In genomic region chr2:127683766-127684165, GRCh38 we compare ENCODE assay signal across 22 cellular contexts. TPM values are rescaled to one million over a fixed set of nuclear protein-coding genes. Genes with fewer than 3 reads are reported as not detected.
A peak's percentile ranks its signal among the peaks of the same experiment; 100 is the strongest.
DNase-seq lines count a peak whose midpoint lies in the region; TF ChIP-seq lines count a peak whose summit lies in the region.
"Had no signal": no experiment of that assay in that cellular context is flagged by ENCODE, and none has a peak within 500 bp of the region (broad histone marks: within the 10 kb centered on the region; RNA-seq: fewer than 3 reads in every experiment).

No MANE protein-coding gene starts in this region.

- DNase-seq in SJCRH30 = peak; percentile 39 to 59
- peak; percentile 56 for DNase-seq in fibroblast of the aortic adventitia (ENCODE audit: low read depth)
- DNase-seq in osteocyte (ENCODE audit: extremely low spot score, unreplicated experiment) = no peak
- no peak for DNase-seq in stimulated activated CD4-positive, alpha-beta T cell treated with anti-CD3 and anti-CD28 coated beads, Interleukin-12 subunit alpha, Interleukin-12 subunit beta, amount 100 ng/mL, for 4 hours
- DNase-seq in activated naive CD4-positive, alpha-beta T cell treated with anti-CD3 and anti-CD28 coated beads, Interleukin-2, amount 50 U/mL, for 16 hours = no peak
- no peak for DNase-seq in stimulated activated CD4-positive, alpha-beta T cell treated with anti-CD3 and anti-CD28 coated beads, Interleukin-4, amount 100 ng/mL, for 24 hours
- DNase-seq in DMS114 treated with DMSO at 0.1 percent for 48 hours (lab: John Stamatoyannopoulos, UW; ENCODE audit: unreplicated experiment) = no peak
- DNase-seq: activated CD4-positive, alpha-beta T cell treated with anti-CD3 and anti-CD28 coated beads, Interleukin-2, amount 10 ng/mL, durations not matched to agents 7 days and 5 days; activated naive CD8-positive, alpha-beta T cell treated with anti-CD3 and anti-CD28 coated beads, Interleukin-2, amount 10 ng/mL, durations not matched to agents 7 days and 5 days; activated T-cell treated with anti-CD3 and anti-CD28 coated beads, Interleukin-2, amount 50 U/mL, for 4 hours; kidney; midbrain; NCI-H146; NCI-H446; occipital lobe; SIG-M5; small intestine; stimulated activated naive CD4-positive, alpha-beta T cell treated with Interleukin-2 at 50 U/mL for 16 hours; T1000 had no signal

- H3K27ac Mint-ChIP-seq in osteocyte (ENCODE audit: unreplicated experiment) = peak overlapping the region; percentile 79
- H3K27ac Mint-ChIP-seq: activated CD4-positive, alpha-beta T cell treated with anti-CD3 and anti-CD28 coated beads, Interleukin-2, amount 10 ng/mL, durations not matched to agents 7 days and 5 days; activated naive CD8-positive, alpha-beta T cell treated with anti-CD3 and anti-CD28 coated beads, Interleukin-2, amount 10 ng/mL, durations not matched to agents 7 days and 5 days had no signal

- no peak overlapping the region for H3K9ac ChIP-seq in BLaER1

- H3K27ac ChIP-seq in BLaER1 (no peak overlapping the region), SJCRH30 (0 out of 2 replicates have a peak overlapping the region, but pooled peaks have one; percentile 3)
- H3K27ac ChIP-seq: HL-60 had no signal

- peak overlapping the region; percentile 40 for H3K4me3 Mint-ChIP-seq in osteocyte (ENCODE audit: unreplicated experiment)
- H3K4me3 Mint-ChIP-seq: activated CD4-positive, alpha-beta T cell treated with anti-CD3 and anti-CD28 coated beads, Interleukin-2, amount 10 ng/mL, durations not matched to agents 7 days and 5 days; activated naive CD8-positive, alpha-beta T cell treated with anti-CD3 and anti-CD28 coated beads, Interleukin-2, amount 10 ng/mL, durations not matched to agents 7 days and 5 days; activated T-cell treated with anti-CD3 and anti-CD28 coated beads, Interleukin-2, amount 50 U/mL, for 4 hours; central memory CD8-positive, alpha-beta T cell had no signal

- H4K20me1 ChIP-seq in BLaER1 = no peaks in the 10 kb centered on the region

- no peaks in the 10 kb centered on the region for H3K36me3 ChIP-seq in BLaER1
- H3K36me3 ChIP-seq in SJCRH30 = no peaks in the 10 kb centered on the region

- H3K9me3 Mint-ChIP-seq in osteocyte (ENCODE audit: unreplicated experiment) = peaks cover 10% of the 10 kb centered on the region
- H3K9me3 Mint-ChIP-seq: activated T-cell treated with anti-CD3 and anti-CD28 coated beads, Interleukin-2, amount 50 U/mL, for 4 hours; central memory CD8-positive, alpha-beta T cell had no signal

- no peaks in the 10 kb centered on the region for H3K27me3 Mint-ChIP-seq in osteocyte (ENCODE audit: unreplicated experiment)

- H3K27me3 ChIP-seq in BLaER1 (peaks cover 4% of the 10 kb centered on the region; the same call in 1 of the 2 replicates), SJCRH30 (no peaks in the 10 kb centered on the region)

- peaks cover 26% of the 10 kb centered on the region for H3K4me1 Mint-ChIP-seq in osteocyte (ENCODE audit: unreplicated experiment)
- H3K4me1 Mint-ChIP-seq: central memory CD8-positive, alpha-beta T cell had no signal

- H3K4me2 ChIP-seq in BLaER1 = peak overlapping the region; percentile 19; the same call in 1 of the 2 replicates

- H3K4me1 ChIP-seq in BLaER1 = peaks cover 54% of the 10 kb centered on the region
- H3K4me1 ChIP-seq in SJCRH30 = peaks cover 18% of the 10 kb centered on the region

- H3K36me3 Mint-ChIP-seq in osteocyte (ENCODE audit: unreplicated experiment) = no peaks in the 10 kb centered on the region
- H3K36me3 Mint-ChIP-seq: activated naive CD8-positive, alpha-beta T cell treated with anti-CD3 and anti-CD28 coated beads, Interleukin-2, amount 10 ng/mL, durations not matched to agents 7 days and 5 days had no signal

- H3K9me3 ChIP-seq in BLaER1 (peaks cover 16% of the 10 kb centered on the region), SJCRH30 (replicated peaks) (no peaks in the 10 kb centered on the region; the same call in 1 of the 2 replicates)

- TF ChIP-seq CTCF in fibroblast of the aortic adventitia (IDR thresholded peaks at IDR 0.05; ENCODE audit: insufficient read depth, low read length) = no peak
- TF ChIP-seq CTCF in osteocyte (IDR thresholded peaks at IDR 0.05) = no peak

- no peak overlapping the region for H3K4me3 ChIP-seq in BLaER1
- H3K4me3 ChIP-seq in SJCRH30 = peak overlapping the region; percentile 25; the same call in 1 of the 2 replicates
- H3K4me3 ChIP-seq in fibroblast of the aortic adventitia (ENCODE audit: low read depth, low read length) = no peak overlapping the region

RNA-seq across cellular contexts. Expression of gene LIMS2, which starts 8.4 kb away (rescaled TPM):
- 4.0 and 5.5 TPM in 2 replicates for total RNA-seq in SJCRH30 (2014; rRNA removed; shearing (Covaris generic))
- total RNA-seq in fibroblast of the aortic adventitia (ENCODE audit: low replicate concordance) (7.8 and 11.3 TPM in 2 replicates), osteocyte (49.3 and 51.0 TPM in 2 replicates)

RNA-seq across cellular contexts. Expression of gene SFT2D3, which starts 17.5 kb away (rescaled TPM):
- total RNA-seq in SJCRH30 (2014; rRNA removed; shearing (Covaris generic)) = 10.0 and 12.7 TPM in 2 replicates
- total RNA-seq in fibroblast of the aortic adventitia (ENCODE audit: low replicate concordance) (3.5 and 7.0 TPM in 2 replicates), osteocyte (7.5 and 8.4 TPM in 2 replicates)

RNA-seq across cellular contexts. Expression of gene GPR17, which starts 37.8 kb away (rescaled TPM):
- total RNA-seq in SJCRH30 (2014; rRNA removed; shearing (Covaris generic)) = 0.18 TPM in 1 of 2 replicates, not detected in the other
- total RNA-seq in fibroblast of the aortic adventitia (ENCODE audit: low replicate concordance) (not detected in 2 replicates), osteocyte (not detected in 2 replicates)
- total RNA-seq: activated CD4-positive, alpha-beta T cell treated with anti-CD3 and anti-CD28 coated beads, Interleukin-2, amount 10 ng/mL, durations not matched to agents 7 days and 5 days; activated naive CD8-positive, alpha-beta T cell treated with anti-CD3 and anti-CD28 coated beads, Interleukin-2, amount 10 ng/mL, durations not matched to agents 7 days and 5 days; activated T-cell treated with anti-CD3 and anti-CD28 coated beads, Interleukin-2, amount 50 U/mL, for 4 hours had no signal

Comparison
In these comparisons a context has a peak if more than half of its experiments do, and no peak if none do; other contexts are left out.
1. DNase-seq: peak in SJCRH30 (2 of 2) and fibroblast of the aortic adventitia (single experiment); none in osteocyte (single experiment), stimulated activated CD4-positive, alpha-beta T cell treated with anti-CD3 and anti-CD28 coated beads, Interleukin-12 subunit alpha, Interleukin-12 subunit beta, amount 100 ng/mL, for 4 hours (single experiment), activated naive CD4-positive, alpha-beta T cell treated with anti-CD3 and anti-CD28 coated beads, Interleukin-2, amount 50 U/mL, for 16 hours (single experiment), stimulated activated CD4-positive, alpha-beta T cell treated with anti-CD3 and anti-CD28 coated beads, Interleukin-4, amount 100 ng/mL, for 24 hours (single experiment) and DMS114 treated with DMSO at 0.1 percent for 48 hours (single experiment).